In the genomic region with DNA sequence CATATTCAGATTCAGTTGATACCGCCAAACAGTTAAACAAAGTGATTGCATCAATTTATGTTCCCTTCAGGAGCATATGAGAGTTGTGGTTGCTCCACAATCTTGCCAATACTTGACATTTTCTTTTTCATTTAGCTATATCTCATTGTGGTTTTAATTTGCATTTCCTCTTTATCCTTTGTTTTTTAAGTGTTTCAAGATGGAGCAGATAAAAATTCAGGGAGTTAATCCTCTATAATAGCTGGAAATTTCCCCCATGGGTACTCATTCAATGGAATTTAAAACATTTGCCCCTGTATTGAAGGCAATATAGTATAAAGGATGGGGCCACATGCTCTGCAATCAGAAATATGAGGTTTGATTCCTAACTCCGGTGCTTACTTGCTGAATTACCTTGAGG, we compare ENCODE assay signal across 20 cellular contexts. TPM values are rescaled to one million over a fixed set of nuclear protein-coding genes. Genes with fewer than 3 reads are reported as not detected.
DNase-seq lines count a peak whose midpoint lies in the region; ATAC-seq, FAIRE-seq and TF ChIP-seq lines count a peak whose summit lies in the region.
"Had no signal": no experiment of that assay in that cellular context is flagged by ENCODE, and none has a peak within 500 bp of the region (broad histone marks: within the 10 kb centered on the region; RNA-seq: fewer than 3 reads in every experiment).

No MANE protein-coding gene starts in this region.

- no peak overlapping the region; the same call in 1 of the 2 replicates for H2AFZ ChIP-seq in OCI-LY7 (ENCODE audit: low read length)

- peak overlapping the region; percentile 82; the same call in 1 of the 3 replicates for H3K4me2 ChIP-seq in A549
- H3K4me2 ChIP-seq in OCI-LY7 (ENCODE audit: low read length): peak overlapping the region; percentile 71; the same call in 1 of the 2 replicates

- H3K9me3 ChIP-seq in A549 (no peaks in the 10 kb centered on the region), Caco-2 (no peaks in the 10 kb centered on the region), OCI-LY7 (ENCODE audit: low read length) (no peaks in the 10 kb centered on the region), iPS-20b (ENCODE audit: insufficient read depth, low read depth, low read length) (no peaks in the 10 kb centered on the region)

- POLR2A ChIA-PET in A549 (lab: Yijun Ruan, JAX) (no interaction called here), Caco-2 (lab: Charles Lee) (interaction anchor here (0.5 kb wide), 1 partner anchor 242 kb away, joined by 3 read pairs; no protein-coding TSS in a partner anchor), OCI-LY7 (lab: Charles Lee) (interaction anchor here (0.7 kb wide), 1 partner anchor 403 kb away, joined by 4 read pairs; no protein-coding TSS in a partner anchor)

- 85% methylated on average over 2 of the region's 2 CpGs for WGBS in A549 (ENCODE audit: missing lambda C conversion rate)

- no peak for TF ChIP-seq POLR2A in A549 (IDR thresholded peaks at IDR 0.05; ENCODE audit: low read length)

- H3K4me1 ChIP-seq in A549: peaks cover 6% of the 10 kb centered on the region; the same call in 2 of the 3 replicates
- H3K4me1 ChIP-seq in Caco-2: peaks cover 8% of the 10 kb centered on the region; the same call in 1 of the 2 replicates
- peaks cover 11% of the 10 kb centered on the region for H3K4me1 ChIP-seq in OCI-LY7 (ENCODE audit: insufficient read depth, low read length, poor library complexity, severe bottlenecking)
- H3K4me1 ChIP-seq in iPS-20b (ENCODE audit: insufficient read depth, low read length): peaks cover 7% of the 10 kb centered on the region; the same call in 1 of the 2 replicates

- H3K36me3 ChIP-seq in Caco-2 (ENCODE audit: control insufficient read depth, insufficient read depth, low read length) (no peaks in the 10 kb centered on the region), OCI-LY7 (ENCODE audit: insufficient read depth, low read length) (no peaks in the 10 kb centered on the region), iPS-20b (ENCODE audit: insufficient read depth, low read depth, low read length) (no peaks in the 10 kb centered on the region)
- H3K36me3 ChIP-seq: cardiac muscle cell, WERI-Rb-1 had no signal

- H3K9me2 ChIP-seq in OCI-LY7 (ENCODE audit: insufficient read depth, low read length): no peaks in the 10 kb centered on the region

- no peaks in the 10 kb centered on the region for H3K9me3 Mint-ChIP-seq in Caco-2 (ENCODE audit: unreplicated experiment)
- H3K9me3 Mint-ChIP-seq: activated CD4-positive, alpha-beta memory T cell treated with anti-CD3 and anti-CD28 coated beads, Interleukin-2, amount 10 ng/mL, durations not matched to agents 7 days and 5 days; activated T-cell treated with anti-CD3 and anti-CD28 coated beads, Interleukin-2, amount 50 U/mL, for 72 hours had no signal

- H3K36me3 Mint-ChIP-seq in Caco-2 (ENCODE audit: insufficient read depth, unreplicated experiment): no peaks in the 10 kb centered on the region

- no peak for DNase-seq in A549 (ENCODE audit: low read depth in 1 of 2, low spot score in 1 of 2)
- no peak for DNase-seq in Caco-2
- DNase-seq in OCI-LY7 (ENCODE audit: low spot score): no peak
- no peak for DNase-seq in NCI-H446 (lab: John Stamatoyannopoulos, UW)
- no peak for DNase-seq in dorsolateral prefrontal cortex
- DNase-seq in NCI-H1417 (lab: John Stamatoyannopoulos, UW): no peak
- DNase-seq: activated CD4-positive, alpha-beta memory T cell treated with anti-CD3 and anti-CD28 coated beads, Interleukin-2, amount 10 ng/mL, durations not matched to agents 7 days and 5 days; activated T-cell treated with anti-CD3 and anti-CD28 coated beads, Interleukin-2, amount 50 U/mL, for 72 hours; HCEC 1CT; KG1; NCI-H1436 treated with DMSO at 0.1 percent for 48 hours; stimulated activated CD4-positive, alpha-beta T cell treated with anti-CD3 and anti-CD28 coated beads, Interleukin-2, amount 100 ng/mL, for 24 hours; WERI-Rb-1 had no signal

- no peak for FAIRE-seq in A549 (lab: Jason Lieb, UNC)
- FAIRE-seq: G401.6 had no signal

- H3K27ac Mint-ChIP-seq in Caco-2 (ENCODE audit: unreplicated experiment): peak overlapping the region; percentile 96
- H3K27ac Mint-ChIP-seq: activated CD4-positive, alpha-beta memory T cell treated with anti-CD3 and anti-CD28 coated beads, Interleukin-2, amount 10 ng/mL, durations not matched to agents 7 days and 5 days had no signal

- H3K27me3 Mint-ChIP-seq in Caco-2 (ENCODE audit: insufficient read depth, unreplicated experiment): no peaks in the 10 kb centered on the region

- H3K9ac ChIP-seq in iPS-20b (ENCODE audit: low read depth, low read length): peak overlapping the region; percentile 78; the same call in 1 of the 2 replicates
- H3K9ac ChIP-seq: parathyroid adenoma had no signal

- no peak overlapping the region for H3K4me3 ChIP-seq in A549
- H3K4me3 ChIP-seq in Caco-2 (ENCODE audit: low read depth, low read length): no peak overlapping the region
- H3K4me3 ChIP-seq in OCI-LY7 (ENCODE audit: low read depth, low read length, poor library complexity, severe bottlenecking): no peak overlapping the region
- H3K4me3 ChIP-seq in iPS-20b (ENCODE audit: low read length): peak overlapping the region; percentile 91; the same call in 1 of the 2 replicates
- H3K4me3 ChIP-seq in dorsolateral prefrontal cortex: no peak overlapping the region
- H3K4me3 ChIP-seq: cardiac muscle cell had no signal

- H3K27me3 ChIP-seq in Caco-2 (replicated peaks; ENCODE audit: control insufficient read depth, insufficient read depth, low read length): no peaks in the 10 kb centered on the region
- no peaks in the 10 kb centered on the region for H3K27me3 ChIP-seq in iPS-20b (ENCODE audit: insufficient read depth, low read length)
- H3K27me3 ChIP-seq in dorsolateral prefrontal cortex: no peaks in the 10 kb centered on the region
- H3K27me3 ChIP-seq: cardiac muscle cell had no signal

- CTCF ChIA-PET in A549 (lab: Yijun Ruan, JAX): interaction anchor here (1.2 kb wide), 2 partner anchors 19 to 61 kb away, joined by 4 read pairs; no protein-coding TSS in a partner anchor
- CTCF ChIA-PET in Caco-2 (lab: Charles Lee): interaction anchor here (0.6 kb wide), 1 partner anchor 33 kb away, joined by 3 read pairs; no protein-coding TSS in a partner anchor
- CTCF ChIA-PET in OCI-LY7 (lab: Charles Lee; ENCODE audit: unreplicated experiment): no interaction called here

- TF ChIP-seq RAD21 in A549 (conservative IDR thresholded peaks at IDR 0.05 in 1 of 2, IDR thresholded peaks at IDR 0.05 in 1 of 2): no peak

- H3K79me2 ChIP-seq in OCI-LY7 (ENCODE audit: insufficient read depth, low read depth, low read length): no peaks in the 10 kb centered on the region

- TF ChIP-seq CTCF in A549 (IDR thresholded peaks at IDR 0.05) (no peak), Caco-2 (IDR thresholded peaks at IDR 0.05; ENCODE audit: insufficient read depth in 1 of 2, low read depth in 1 of 2, low read length in 1 of 2, severe bottlenecking in 1 of 2, unreplicated experiment in 1 of 2) (no peak), OCI-LY7 (conservative IDR thresholded peaks at IDR 0.05; ENCODE audit: low read length) (no peak), dorsolateral prefrontal cortex (IDR thresholded peaks at IDR 0.05 in 54 of 56, conservative IDR thresholded peaks at IDR 0.05 in 2 of 56; ENCODE audit: low read depth in 1 of 56, partially characterized antibody in 56 of 56) (no peak)

- no TSS peak for BruUV-seq in Caco-2 (replicated peaks; lab: Mats Ljungman, UMichigan)
- no TSS peak for BruUV-seq in OCI-LY7 (replicated peaks; lab: Mats Ljungman, UMichigan)

- no peaks in the 10 kb centered on the region for H3K4me1 Mint-ChIP-seq in Caco-2 (ENCODE audit: low read depth, unreplicated experiment)

- no peak for ATAC-seq in A549
- ATAC-seq in HG03460 (IDR thresholded peaks at IDR 0.05; ENCODE audit: unreplicated experiment): no peak
- ATAC-seq: activated T-cell treated with anti-CD3 and anti-CD28 coated beads, Interleukin-2, amount 50 U/mL, for 72 hours; esophagus mucosa; left lobe of liver had no signal

- peak overlapping the region; percentile 93 for H3K4me3 Mint-ChIP-seq in Caco-2 (ENCODE audit: unreplicated experiment)

- H4K20me1 ChIP-seq in OCI-LY7 (ENCODE audit: insufficient read depth, low read length): no peaks in the 10 kb centered on the region

- intact Hi-C loops in Caco-2 (cut with micrococcal nuclease; ENCODE audit: unreplicated experiment): no loop called here
- intact Hi-C loops in OCI-LY7 (cut with micrococcal nuclease; ENCODE audit: unreplicated experiment): no loop called here
- intact Hi-C loops in dorsolateral prefrontal cortex (cut with DNase I): loop anchor here (2.0 to 5.0 kb wide), 2 partner anchors 207 kb away; a partner anchor contains a TSS

- no peak for TF ChIP-seq EP300 in A549 (IDR thresholded peaks at IDR 0.05)

- H3K27ac ChIP-seq in A549 (no peak overlapping the region), OCI-LY7 (ENCODE audit: low read depth, low read length, poor library complexity, severe bottlenecking) (no peak overlapping the region), iPS-20b (ENCODE audit: low read length) (no peak overlapping the region), dorsolateral prefrontal cortex (no peak overlapping the region)
- H3K27ac ChIP-seq: cardiac muscle cell, parathyroid adenoma had no signal

TF ChIP-seq in A549, 52 proteins besides CTCF, POLR2A, EP300 and RAD21 (continues in another document):
- TF ChIP-seq MAZ (IDR thresholded peaks at IDR 0.05; ENCODE audit: borderline replicate concordance, low read depth, low read length) (no peak), HOXA7 (CRISPR knock-in tag; IDR thresholded peaks at IDR 0.05) (no peak), ZFP36 (IDR thresholded peaks at IDR 0.05; ENCODE audit: borderline replicate concordance, partially characterized antibody) (no peak), MYC (IDR thresholded peaks at IDR 0.05; ENCODE audit: borderline replicate concordance, low read length) (no peak)

RNA-seq across cellular contexts. Expression of a gene that starts 1.1 kb away (rescaled TPM):
- polyA plus RNA-seq in A549 (2011; rRNA removed) (22.1 and 22.3 TPM in 2 replicates), A549 (2017; fragmentation: RNase III; extraction: RNeasy Plus Mini Kit Qiagen cat#74134 plus additional on column Dnase treatment) (11.3 to 15.5 TPM (median 13.9 TPM) in 3 replicates)
- 4.9 and 6.4 TPM in 2 replicates for polyA plus RNA-seq in A549 (2012; cell fraction: cytosol; rRNA removed)
- 7.8 and 9.6 TPM in 2 replicates for polyA plus RNA-seq in A549 (2012; cell fraction: nucleus; rRNA removed)
- polyA minus RNA-seq in A549 (2011; rRNA and poly(A)+ RNA removed): 18.8 and 21.3 TPM in 2 replicates
- total RNA-seq in Caco-2 (2022) (22.5 and 23.9 TPM in 2 replicates), OCI-LY7 (2022) (7.2 and 8.4 TPM in 2 replicates), dorsolateral prefrontal cortex (10 to 100 TPM; 32.8 to 68.9 (median 44.5) TPM)
- 2.7 and 3.1 TPM in 2 replicates for total RNA-seq in OCI-LY7 (2014; rRNA removed; shearing (Covaris generic))

RNA-seq across cellular contexts. Expression of a gene that starts 37.3 kb away (rescaled TPM):
- polyA plus RNA-seq in A549 (2011; rRNA removed): 23.7 and 31.6 TPM in 2 replicates
- polyA plus RNA-seq in A549 (2012; cell fraction: cytosol; rRNA removed): 13.8 and 17.3 TPM in 2 replicates
- polyA plus RNA-seq in A549 (2012; cell fraction: nucleus; rRNA removed): 37.4 and 41.0 TPM in 2 replicates
- 13.7 to 15.5 TPM (median 14.3 TPM) in 3 replicates for polyA plus RNA-seq in A549 (2017; fragmentation: RNase III; extraction: RNeasy Plus Mini Kit Qiagen cat#74134 plus additional on column Dnase treatment)
- 31.9 and 35.1 TPM in 2 replicates for polyA minus RNA-seq in A549 (2011; rRNA and poly(A)+ RNA removed)
- 34.8 and 36.8 TPM in 2 replicates for total RNA-seq in Caco-2 (2022)
- total RNA-seq in OCI-LY7 (2014; rRNA removed; shearing (Covaris generic)): 17.8 and 23.1 TPM in 2 replicates
- 46.0 and 46.5 TPM in 2 replicates for total RNA-seq in OCI-LY7 (2022)
- 10 to 100 TPM; 31.5 to 56.2 (median 42.1) TPM for total RNA-seq in dorsolateral prefrontal cortex

Comparison
In these comparisons a context has a peak if more than half of its experiments do, and no peak if none do; other contexts are left out.
1. intact Hi-C loops: an anchor here in dorsolateral prefrontal cortex (2.0 to 5.0 kb wide); none called in Caco-2 and OCI-LY7.